In genomic region chr5:16934123-16934522, GRCh38 we compare ENCODE assay signal across 7 cellular contexts. TPM values are rescaled to one million over a fixed set of nuclear protein-coding genes. Genes with fewer than 3 reads are reported as not detected.
DNase-seq lines count a peak whose midpoint lies in the region; ATAC-seq and TF ChIP-seq lines count a peak whose summit lies in the region.

No MANE protein-coding gene starts in this region.

- peak overlapping the region; percentile 93 for H3K4me3 ChIP-seq in HL-60 (replicated peaks; ENCODE audit: insufficient read depth, low read length)
- peak overlapping the region; percentile 87 for H3K4me3 ChIP-seq in SJCRH30
- peak overlapping the region; percentile 67 to 83 for H3K4me3 ChIP-seq in duodenal mucosa (ENCODE audit: low read depth in 1 of 2, low read length in 2 of 2)
- peak overlapping the region; percentile 64 for H3K4me3 ChIP-seq in upper lobe of right lung

- DNase-seq in GM04504 (ENCODE audit: low read depth) (peak; percentile 65), GM20000 (ENCODE audit: low spot score) (peak; percentile 77), HL-60 (ENCODE audit: low read depth in 1 of 2, low spot score in 1 of 2) (peak in 1 of 2 experiments; percentile 69), SJCRH30 (peak; percentile 60 to 75), mesothelial cell of epicardium (ENCODE audit: low spot score in 2 of 2, unreplicated experiment in 2 of 2) (peak; percentile 56 to 84), upper lobe of right lung (peak; percentile 72)

- H3K27ac ChIP-seq in HL-60 (replicated peaks) = no peak overlapping the region
- H3K27ac ChIP-seq in SJCRH30 = no peak overlapping the region
- no peak overlapping the region for H3K27ac ChIP-seq in duodenal mucosa (ENCODE audit: low read depth, low read length)
- H3K27ac ChIP-seq in upper lobe of right lung = peak overlapping the region; percentile 78

- H3K4me1 ChIP-seq in SJCRH30 (peaks cover 3% of the 10 kb centered on the region; the same call in 1 of the 2 replicates), duodenal mucosa (ENCODE audit: control insufficient read depth in 1 of 2, insufficient read depth in 2 of 2, low read length in 2 of 2) (peaks cover 25 to 49% of the 10 kb centered on the region in 2 donors), upper lobe of right lung (peaks cover 45% of the 10 kb centered on the region)

- H3K9me3 ChIP-seq in SJCRH30 (replicated peaks) (no peaks in the 10 kb centered on the region), duodenal mucosa (ENCODE audit: control insufficient read depth in 1 of 2, low read length in 2 of 2) (no peaks in the 10 kb centered on the region), upper lobe of right lung (no peaks in the 10 kb centered on the region)

- peak; percentile 35 for TF ChIP-seq CTCF in GM20000 (IDR thresholded peaks at IDR 0.05; ENCODE audit: extremely low read depth, missing control alignments)
- peak; percentile 90 for TF ChIP-seq CTCF in HL-60 (IDR thresholded peaks at IDR 0.05; ENCODE audit: insufficient read depth, low read length)
- TF ChIP-seq CTCF in mesothelial cell of epicardium (IDR thresholded peaks at IDR 0.05; ENCODE audit: unreplicated experiment) = peak; percentile 82
- TF ChIP-seq CTCF in upper lobe of right lung (IDR thresholded peaks at IDR 0.05) = peak; percentile 92

- H3K36me3 ChIP-seq in SJCRH30 = no peaks in the 10 kb centered on the region
- no peaks in the 10 kb centered on the region for H3K36me3 ChIP-seq in duodenal mucosa (ENCODE audit: control insufficient read depth in 1 of 2, insufficient read depth in 2 of 2, low read length in 2 of 2)
- H3K36me3 ChIP-seq in upper lobe of right lung = no peaks in the 10 kb centered on the region

- H3K27me3 ChIP-seq in HL-60 (ENCODE audit: insufficient read depth, poor library complexity, severe bottlenecking) = no peaks in the 10 kb centered on the region
- H3K27me3 ChIP-seq in SJCRH30 = no peaks in the 10 kb centered on the region
- no peaks in the 10 kb centered on the region for H3K27me3 ChIP-seq in duodenal mucosa (ENCODE audit: control insufficient read depth in 1 of 2, insufficient read depth in 2 of 2, low read length in 2 of 2)
- no peaks in the 10 kb centered on the region for H3K27me3 ChIP-seq in upper lobe of right lung

- intact Hi-C loops in upper lobe of right lung (cut with DNase I) = loop anchor here (10.0 kb wide), 2 partner anchors 139 to 261 kb away; no protein-coding TSS in a partner anchor

- H3K9me3 Mint-ChIP-seq in mesothelial cell of epicardium = no peaks in the 10 kb centered on the region

- peak overlapping the region; percentile 73 for H3K27ac Mint-ChIP-seq in mesothelial cell of epicardium

- H3K27me3 Mint-ChIP-seq in mesothelial cell of epicardium (ENCODE audit: low read depth) = peaks cover 25% of the 10 kb centered on the region

- peaks cover 53% of the 10 kb centered on the region for H3K4me1 Mint-ChIP-seq in mesothelial cell of epicardium

- H3K9ac ChIP-seq in duodenal mucosa (ENCODE audit: low read depth in 1 of 2, low read length in 2 of 2) = peak overlapping the region; percentile 86 to 89

- H3K4me3 Mint-ChIP-seq in mesothelial cell of epicardium = peak overlapping the region; percentile 96

- no peaks in the 10 kb centered on the region for H3K36me3 Mint-ChIP-seq in mesothelial cell of epicardium

- peak; percentile 59 for ATAC-seq in upper lobe of right lung

RNA-seq across cellular contexts. Expression of gene MYO10, which starts 2.0 kb away (rescaled TPM):
- total RNA-seq in SJCRH30 (2014; rRNA removed; shearing (Covaris generic)) = 9.3 and 9.4 TPM in 2 replicates
- total RNA-seq in mesothelial cell of epicardium = 50.1 to 56.7 TPM (median 51.9 TPM) in 3 replicates
- 67.0 TPM for total RNA-seq in upper lobe of right lung

Comparison
In these comparisons a context has a peak if more than half of its experiments do, and no peak if none do; other contexts are left out.
1. CTCF ChIP-seq: peak in every context shown above with its lines; median percentile 92 in upper lobe of right lung; 90 in HL-60; 82 in mesothelial cell of epicardium; 35 in GM20000.